ENCODE assay signal across 17 cellular contexts in the genomic region with DNA sequence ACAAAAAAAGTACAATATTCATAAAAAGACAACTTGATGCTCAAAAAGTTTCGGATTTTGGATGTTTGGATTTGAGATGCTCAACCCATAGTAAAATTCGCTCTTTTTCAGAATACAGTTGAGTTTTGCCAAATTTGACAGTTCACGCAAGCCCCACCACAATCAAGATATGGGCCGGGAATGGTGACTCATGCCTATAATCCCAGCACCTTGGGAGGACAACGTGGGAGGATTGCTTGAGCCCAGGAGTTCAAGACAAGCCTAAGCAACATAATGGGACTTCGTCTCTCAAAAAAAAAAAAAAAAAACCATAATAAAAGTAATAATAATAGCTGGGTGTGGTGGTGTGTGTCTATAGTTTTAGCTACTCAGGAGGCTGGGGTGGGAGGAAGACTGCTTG.
"Had no signal": no experiment of that assay in that cellular context is flagged by ENCODE, and none has a peak within 500 bp of the region (broad histone marks: within the 10 kb centered on the region; RNA-seq: fewer than 3 reads in every experiment).

No MANE protein-coding gene starts in this region.

- ATAC-seq: activated CD4-positive, alpha-beta T cell treated with anti-CD3 and anti-CD28 coated beads for 36 hours; effector memory CD8-positive, alpha-beta T cell; left cardiac atrium; naive thymus-derived CD4-positive, alpha-beta T cell; stimulated activated naive CD8-positive, alpha-beta T cell treated with anti-CD3 and anti-CD28 coated beads, Interleukin-15, amount 100 ng/mL, for 72 hours had no signal

- H3K9me3 Mint-ChIP-seq: activated CD4-positive, alpha-beta memory T cell treated with anti-CD3 and anti-CD28 coated beads, Interleukin-2, amount 10 ng/mL, durations not matched to agents 7 days and 5 days; activated naive CD8-positive, alpha-beta T cell treated with anti-CD3 and anti-CD28 coated beads, Interleukin-2, amount 10 ng/mL, durations not matched to agents 7 days and 5 days; effector memory CD8-positive, alpha-beta T cell; naive thymus-derived CD4-positive, alpha-beta T cell; stimulated activated naive CD8-positive, alpha-beta T cell treated with anti-CD3 and anti-CD28 coated beads, Interleukin-15, amount 100 ng/mL, for 72 hours had no signal

- H3K27ac Mint-ChIP-seq: activated CD4-positive, alpha-beta memory T cell treated with anti-CD3 and anti-CD28 coated beads, Interleukin-2, amount 10 ng/mL, durations not matched to agents 7 days and 5 days; activated CD4-positive, alpha-beta T cell treated with anti-CD3 and anti-CD28 coated beads for 36 hours; activated naive CD8-positive, alpha-beta T cell treated with anti-CD3 and anti-CD28 coated beads, Interleukin-2, amount 10 ng/mL, durations not matched to agents 7 days and 5 days; stimulated activated naive CD8-positive, alpha-beta T cell treated with anti-CD3 and anti-CD28 coated beads, Interleukin-15, amount 100 ng/mL, for 72 hours had no signal

- H3K4me3 ChIP-seq: ascending aorta, lung, right atrium auricular region, skin epidermis, thoracic aorta had no signal

- H3K4me3 Mint-ChIP-seq: activated CD4-positive, alpha-beta memory T cell treated with anti-CD3 and anti-CD28 coated beads, Interleukin-2, amount 10 ng/mL, durations not matched to agents 7 days and 5 days; activated CD4-positive, alpha-beta T cell treated with anti-CD3 and anti-CD28 coated beads for 36 hours; activated naive CD8-positive, alpha-beta T cell treated with anti-CD3 and anti-CD28 coated beads, Interleukin-2, amount 10 ng/mL, durations not matched to agents 7 days and 5 days; effector memory CD8-positive, alpha-beta T cell; naive thymus-derived CD4-positive, alpha-beta T cell; stimulated activated naive CD8-positive, alpha-beta T cell treated with anti-CD3 and anti-CD28 coated beads, Interleukin-15, amount 100 ng/mL, for 72 hours had no signal

- DNase-seq: activated CD4-positive, alpha-beta memory T cell treated with anti-CD3 and anti-CD28 coated beads, Interleukin-2, amount 10 ng/mL, durations not matched to agents 7 days and 5 days; activated CD4-positive, alpha-beta T cell treated with anti-CD3 and anti-CD28 coated beads for 36 hours; activated naive CD8-positive, alpha-beta T cell treated with anti-CD3 and anti-CD28 coated beads, Interleukin-2, amount 10 ng/mL, durations not matched to agents 7 days and 5 days; activated T-cell treated with anti-CD3 and anti-CD28 coated beads, Interleukin-2, amount 50 U/mL, for 48 hours; caudate nucleus; cortex of kidney; effector memory CD8-positive, alpha-beta T cell; left cardiac atrium; naive thymus-derived CD4-positive, alpha-beta T cell; stimulated activated CD4-positive, alpha-beta T cell treated with anti-CD3 and anti-CD28 coated beads, Interleukin-4, amount 100 ng/mL, for 4 hours; stimulated activated naive CD8-positive, alpha-beta T cell treated with anti-CD3 and anti-CD28 coated beads, Interleukin-15, amount 100 ng/mL, for 72 hours; T-helper 2 cell had no signal

- H3K27me3 Mint-ChIP-seq: activated CD4-positive, alpha-beta memory T cell treated with anti-CD3 and anti-CD28 coated beads, Interleukin-2, amount 10 ng/mL, durations not matched to agents 7 days and 5 days; activated CD4-positive, alpha-beta T cell treated with anti-CD3 and anti-CD28 coated beads for 36 hours; activated naive CD8-positive, alpha-beta T cell treated with anti-CD3 and anti-CD28 coated beads, Interleukin-2, amount 10 ng/mL, durations not matched to agents 7 days and 5 days; effector memory CD8-positive, alpha-beta T cell; naive thymus-derived CD4-positive, alpha-beta T cell; stimulated activated naive CD8-positive, alpha-beta T cell treated with anti-CD3 and anti-CD28 coated beads, Interleukin-15, amount 100 ng/mL, for 72 hours had no signal
